ENCODE assay signal across 8 cellular contexts in genomic region chr3:177679568-177680441, GRCh38.
DNase-seq lines count a peak whose midpoint lies in the region; ATAC-seq and TF ChIP-seq lines count a peak whose summit lies in the region.

No MANE protein-coding gene starts in this region.

- peaks cover 4 to 9% of the 10 kb centered on the region in 2 donors for H3K4me1 ChIP-seq in lung (ENCODE audit: control insufficient read depth in 2 of 2, insufficient read depth in 2 of 2, low read length in 2 of 2)
- H3K4me1 ChIP-seq in CD4-positive, alpha-beta memory T cell (ENCODE audit: insufficient read depth, low read length): peaks cover 6% of the 10 kb centered on the region
- no peaks in the 10 kb centered on the region for H3K4me1 ChIP-seq in vagina

- H3K9me3 ChIP-seq in lung (ENCODE audit: control insufficient read depth in 2 of 2, insufficient read depth in 1 of 2, low read length in 1 of 2) (no peaks in the 10 kb centered on the region), vagina (no peaks in the 10 kb centered on the region)
- no peaks in the 10 kb centered on the region for H3K9me3 ChIP-seq in CD4-positive, alpha-beta memory T cell (ENCODE audit: control insufficient read depth in 1 of 2, low read length in 2 of 2)

- 28 to 46% methylated on average over 5 of the region's 5 CpGs for WGBS in lung, 2 donors

- POLR2A ChIA-PET in activated CD4-positive, alpha-beta T cell treated with anti-CD3 and anti-CD28 coated beads, Interleukin-2, amount 10 ng/mL, durations not matched to agents 7 days and 5 days (lab: Charles Lee): no interaction called here
- POLR2A ChIA-PET in CD4-positive, alpha-beta memory T cell (lab: Charles Lee; ENCODE audit: partially characterized antibody): interaction anchor here (0.7 kb wide), 1 partner anchor 253 kb away, joined by 3 read pairs; no protein-coding TSS in a partner anchor

- no peak overlapping the region for H3K4me3 Mint-ChIP-seq in activated CD4-positive, alpha-beta T cell treated with anti-CD3 and anti-CD28 coated beads, Interleukin-2, amount 10 ng/mL, durations not matched to agents 7 days and 5 days
- peak overlapping the region in 1 of 8 donors; percentile 10 for H3K4me3 Mint-ChIP-seq in CD4-positive, alpha-beta memory T cell

- intact Hi-C loops in CD4-positive, alpha-beta memory T cell (cut with micrococcal nuclease): loop anchor here (5.0 kb wide), 1 partner anchor 628 kb away; no protein-coding TSS in a partner anchor
- intact Hi-C loops in vagina (cut with DNase I): no loop called here

- H3K27me3 Mint-ChIP-seq in activated CD4-positive, alpha-beta T cell treated with anti-CD3 and anti-CD28 coated beads, Interleukin-2, amount 10 ng/mL, durations not matched to agents 7 days and 5 days: no peaks in the 10 kb centered on the region
- H3K27me3 Mint-ChIP-seq in CD4-positive, alpha-beta memory T cell: peaks cover 0 to 1% of the 10 kb centered on the region in 2 donors

- peaks cover 2% of the 10 kb centered on the region for H3K9me3 Mint-ChIP-seq in activated CD4-positive, alpha-beta T cell treated with anti-CD3 and anti-CD28 coated beads, Interleukin-2, amount 10 ng/mL, durations not matched to agents 7 days and 5 days
- no peaks in the 10 kb centered on the region for H3K9me3 Mint-ChIP-seq in CD4-positive, alpha-beta memory T cell

- peak overlapping the region in 1 of 2 donors; percentile 25 for H3K27ac ChIP-seq in lung (ENCODE audit: low read depth in 1 of 2, low read length in 1 of 2)
- H3K27ac ChIP-seq in CD4-positive, alpha-beta memory T cell (ENCODE audit: low read depth, low read length): no peak overlapping the region
- H3K27ac ChIP-seq in vagina: no peak overlapping the region

- DNase-seq in activated CD4-positive, alpha-beta T cell treated with anti-CD3 and anti-CD28 coated beads, Interleukin-2, amount 10 ng/mL, durations not matched to agents 7 days and 5 days: no peak
- DNase-seq in lung (ENCODE audit: low spot score) (no peak), NCI-H526 treated with DMSO at 0.1 percent for 48 hours (lab: John Stamatoyannopoulos, UW) (no peak), ureter (ENCODE audit: low spot score) (no peak), vagina (ENCODE audit: extremely low spot score in 2 of 2) (no peak)
- DNase-seq in CD4-positive, alpha-beta memory T cell: no peak

- H3K27ac Mint-ChIP-seq in activated CD4-positive, alpha-beta T cell treated with anti-CD3 and anti-CD28 coated beads, Interleukin-2, amount 10 ng/mL, durations not matched to agents 7 days and 5 days: peak overlapping the region; percentile 43
- H3K27ac Mint-ChIP-seq in CD4-positive, alpha-beta memory T cell: peak overlapping the region in 3 of 7 donors; percentile 2 to 57 (median 10)

- ATAC-seq in GM18498 (IDR thresholded peaks at IDR 0.05; ENCODE audit: unreplicated experiment): peak; percentile 73
- ATAC-seq in HG02798 (IDR thresholded peaks at IDR 0.05; ENCODE audit: poor library complexity, unreplicated experiment): peak; percentile 52
- peak; percentile 48 for ATAC-seq in lung (ENCODE audit: insufficient read depth, low FRiP score)

- H3K4me3 ChIP-seq in lung (no peak overlapping the region), vagina (no peak overlapping the region)
- H3K4me3 ChIP-seq in CD4-positive, alpha-beta memory T cell (ENCODE audit: low read length in 2 of 2): no peak overlapping the region

- H3K36me3 ChIP-seq in lung (ENCODE audit: control insufficient read depth in 2 of 2, insufficient read depth in 2 of 2, low read length in 2 of 2) (no peaks in the 10 kb centered on the region), vagina (no peaks in the 10 kb centered on the region)
- no peaks in the 10 kb centered on the region for H3K36me3 ChIP-seq in CD4-positive, alpha-beta memory T cell (ENCODE audit: insufficient read depth, low read length)

- H3K27me3 ChIP-seq in lung (ENCODE audit: control insufficient read depth, insufficient read depth): no peaks in the 10 kb centered on the region
- no peaks in the 10 kb centered on the region for H3K27me3 ChIP-seq in CD4-positive, alpha-beta memory T cell (ENCODE audit: insufficient read depth, low read length)
- H3K27me3 ChIP-seq in vagina: no peaks in the 10 kb centered on the region

- no peak for TF ChIP-seq POLR2A in vagina (IDR thresholded peaks at IDR 0.05)

- CTCF ChIA-PET in activated CD4-positive, alpha-beta T cell treated with anti-CD3 and anti-CD28 coated beads, Interleukin-2, amount 10 ng/mL, durations not matched to agents 7 days and 5 days (lab: Charles Lee): interaction anchor here (0.6 to 1.2 kb wide), 5 partner anchors 9 to 495 kb away, joined by 3 to 5 read pairs (median 3); no protein-coding TSS in a partner anchor
- CTCF ChIA-PET in CD4-positive, alpha-beta memory T cell (lab: Charles Lee; ENCODE audit: partially characterized antibody): interaction anchor here (0.8 to 1.4 kb wide), 2 partner anchors 14 to 629 kb away, joined by 3 read pairs; no protein-coding TSS in a partner anchor

- peaks cover 30% of the 10 kb centered on the region for H3K4me1 Mint-ChIP-seq in activated CD4-positive, alpha-beta T cell treated with anti-CD3 and anti-CD28 coated beads, Interleukin-2, amount 10 ng/mL, durations not matched to agents 7 days and 5 days
- H3K4me1 Mint-ChIP-seq in CD4-positive, alpha-beta memory T cell: peaks cover 9 to 20% (median 13%) of the 10 kb centered on the region in 4 donors

- H3K36me3 Mint-ChIP-seq in activated CD4-positive, alpha-beta T cell treated with anti-CD3 and anti-CD28 coated beads, Interleukin-2, amount 10 ng/mL, durations not matched to agents 7 days and 5 days (ENCODE audit: low read depth): no peaks in the 10 kb centered on the region
- H3K36me3 Mint-ChIP-seq in CD4-positive, alpha-beta memory T cell: no peaks in the 10 kb centered on the region

- TF ChIP-seq CTCF in lung (IDR thresholded peaks at IDR 0.05; ENCODE audit: control extremely low read depth, extremely low read depth) (no peak), vagina (IDR thresholded peaks at IDR 0.05) (no peak)
